In genomic region chr19:5953034-5953589, GRCh38 we compare ENCODE assay signal across 1 cellular context.
TF ChIP-seq lines count a peak whose summit lies in the region.

No MANE protein-coding gene starts in this region.

TF ChIP-seq in H1, 55 proteins besides CTCF, POLR2A, EP300 and RAD21:
- TF ChIP-seq, protein P1, sequence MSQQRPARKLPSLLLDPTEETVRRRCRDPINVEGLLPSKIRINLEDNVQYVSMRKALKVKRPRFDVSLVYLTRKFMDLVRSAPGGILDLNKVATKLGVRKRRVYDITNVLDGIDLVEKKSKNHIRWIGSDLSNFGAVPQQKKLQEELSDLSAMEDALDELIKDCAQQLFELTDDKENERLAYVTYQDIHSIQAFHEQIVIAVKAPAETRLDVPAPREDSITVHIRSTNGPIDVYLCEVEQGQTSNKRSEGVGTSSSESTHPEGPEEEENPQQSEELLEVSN (IDR thresholded peaks at IDR 0.05): peak; percentile 41; the same call in 1 of the 2 replicates
- TF ChIP-seq MAX (IDR thresholded peaks at IDR 0.05): peak; percentile 51
- no peak for TF ChIP-seq ZNF274 (IDR thresholded peaks at IDR 0.05; ENCODE audit: borderline replicate concordance, extremely low read depth, low read length)
